8 cellular contexts compared by ENCODE assay signal in genomic region chr2:196277002-196277401, GRCh38.
A peak's percentile ranks its signal among the peaks of the same experiment; 100 is the strongest.
DNase-seq lines count a peak whose midpoint lies in the region; ATAC-seq and FAIRE-seq lines count a peak whose summit lies in the region.

No MANE protein-coding gene starts in this region.

- ATAC-seq in HG03175 (IDR thresholded peaks at IDR 0.05; ENCODE audit: unreplicated experiment) (peak; percentile 45), GM21367 (IDR thresholded peaks at IDR 0.05; ENCODE audit: unreplicated experiment) (no peak), GM21576 (IDR thresholded peaks at IDR 0.05; ENCODE audit: unreplicated experiment) (no peak)

- peak; percentile 28 for DNase-seq in activated CD4-positive, alpha-beta T cell treated with anti-CD3 and anti-CD28 coated beads, Interleukin-2, amount 50 U/mL, for 1 hour
- peak; percentile 30 for DNase-seq in iPS-NIHi11 (ENCODE audit: low spot score)
- DNase-seq in effector CD4-positive, alpha-beta T cell: no peak
- no peak for DNase-seq in Ammon's horn (ENCODE audit: low spot score)

- peak; percentile 78 for FAIRE-seq in G401.6 (lab: Jason Lieb, UNC)

Comparison
In these comparisons a context has a peak if more than half of its experiments do, and no peak if none do; other contexts are left out.
1. DNase-seq: peak in activated CD4-positive, alpha-beta T cell treated with anti-CD3 and anti-CD28 coated beads, Interleukin-2, amount 50 U/mL, for 1 hour (single experiment) and iPS-NIHi11 (single experiment); none in effector CD4-positive, alpha-beta T cell (single experiment) and Ammon's horn (single experiment).